In genomic region chr4:177309525-177310371, GRCh38 we compare ENCODE assay signal across 8 cellular contexts. TPM values are rescaled to one million over a fixed set of nuclear protein-coding genes. Genes with fewer than 3 reads are reported as not detected.
DNase-seq lines count a peak whose midpoint lies in the region; ATAC-seq, FAIRE-seq and TF ChIP-seq lines count a peak whose summit lies in the region.

NEIL3 (plus strand) TSS chr4:177309874; CDS start chr4:177309954, 80 bp downstream.

- H3K4me1 ChIP-seq in foreskin keratinocyte: peaks cover 10% of the 10 kb centered on the region
- H3K4me1 ChIP-seq in neuron (ENCODE audit: insufficient read depth, low read length): peaks cover 13% of the 10 kb centered on the region

- TF ChIP-seq POLR2A in H54 (IDR thresholded peaks at IDR 0.05; ENCODE audit: low read depth, low read length) (peak; percentile 68), Raji (IDR thresholded peaks at IDR 0.05; ENCODE audit: insufficient read depth, low read depth, low read length) (peak; percentile 94)

- peak; percentile 88 for DNase-seq in ELR (ENCODE audit: low read depth)
- peak; percentile 55 for DNase-seq in H54 (ENCODE audit: insufficient read length, low spot score)
- DNase-seq in LoVo (ENCODE audit: low spot score): peak; percentile 94
- DNase-seq in activated T-helper 9 cell treated with anti-CD3 and anti-CD28 coated beads, Interleukin-2, amount 50 U/mL, for 16 hours (ENCODE audit: low read depth): peak; percentile 94
- DNase-seq in foreskin keratinocyte: peak; percentile 70 to 84
- peak; percentile 68 for DNase-seq in stromal cell of bone marrow (ENCODE audit: low read depth)

- H3K27me3 ChIP-seq in foreskin keratinocyte (no peaks in the 10 kb centered on the region), neuron (ENCODE audit: insufficient read depth, low read length) (no peaks in the 10 kb centered on the region)

- peak within 1 kb of the TSS; percentile 90 for H2AFZ ChIP-seq in neuron (ENCODE audit: low read depth, low read length)

- peak within 1 kb of the TSS; percentile 89 for H3K4me3 ChIP-seq in neuron (ENCODE audit: low read length)

- H3K36me3 ChIP-seq in neuron (ENCODE audit: insufficient read depth, low read length): no peaks in the 10 kb centered on the region

- ATAC-seq in foreskin keratinocyte: peak; percentile 94

- FAIRE-seq in H54 (lab: Jason Lieb, UNC): peak; percentile 65

- no peaks in the 10 kb centered on the region for H3K9me3 ChIP-seq in neuron (ENCODE audit: low read length)

- TF ChIP-seq CTCF in foreskin keratinocyte (conservative IDR thresholded peaks at IDR 0.05): no peak

- H3K27ac ChIP-seq in foreskin keratinocyte: no peak within 1 kb of the TSS

RNA-seq across cellular contexts. Expression of gene NEIL3, which starts in this region (rescaled TPM):
- 10.1 and 14.2 TPM in 2 replicates for total RNA-seq in foreskin keratinocyte
- polyA plus RNA-seq in foreskin keratinocyte: 4.3 and 7.7 TPM in 2 replicates
